31 cellular contexts compared by ENCODE assay signal in the genomic region with DNA sequence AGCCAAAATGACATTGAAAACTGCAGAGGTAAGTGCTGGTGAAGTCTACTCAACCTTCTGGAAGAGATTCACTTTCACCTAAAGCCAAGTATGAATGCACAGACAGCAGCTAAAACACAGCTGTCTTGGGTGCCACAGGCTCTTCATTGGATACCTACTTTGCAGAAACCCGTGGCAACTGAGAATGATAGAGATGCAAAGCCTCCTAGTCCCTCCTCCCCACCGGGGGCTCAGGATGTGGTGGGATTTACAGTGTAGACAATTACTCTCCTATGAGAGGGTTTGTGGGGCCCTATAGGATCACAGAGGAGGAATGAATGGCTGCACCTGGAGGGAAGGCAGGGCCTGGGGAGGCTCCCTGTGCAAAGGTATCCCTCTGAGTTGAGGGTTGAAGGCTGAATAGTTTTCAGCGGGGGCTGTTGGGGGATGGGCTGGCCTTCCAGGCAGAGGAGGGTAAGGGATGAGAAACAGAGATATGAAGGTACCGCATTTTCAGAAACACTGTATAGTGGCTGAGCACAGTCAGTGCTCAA.
"Had no signal": no experiment of that assay in that cellular context is flagged by ENCODE, and none has a peak within 500 bp of the region (broad histone marks: within the 10 kb centered on the region; RNA-seq: fewer than 3 reads in every experiment).

No MANE protein-coding gene starts in this region.

- H3K4me1 ChIP-seq: Peyer's patch, SJSA1 had no signal

- H3K9ac ChIP-seq: SK-N-SH had no signal

- H3K27ac ChIP-seq: brain microvascular endothelial cell, Peyer's patch, SJSA1 had no signal

- H3K27ac Mint-ChIP-seq: activated B cell treated with CpG ODN at 0.5 μM for 24 hours; activated CD4-positive, alpha-beta memory T cell treated with anti-CD3 and anti-CD28 coated beads for 36 hours; activated naive CD8-positive, alpha-beta T cell treated with anti-CD3 and anti-CD28 coated beads for 36 hours; activated T-helper 1 cell treated with anti-CD3 and anti-CD28 coated beads, Interleukin-12 subunit alpha, Interleukin-12 subunit beta, Interleukin-2, Interleukin-4 antibody, amounts not matched to agents 30 ng/mL and 10 ng/mL and 1 ng/mL, durations not matched to agents 14 hours and 24 hours and 36 hours; T-helper 1 cell treated with Interleukin-12 subunit alpha and Interleukin-12 subunit beta and Interleukin-4 antibody, amounts not matched to agents 30 μg/mL and 1 μg/mL, for 36 hours; T-helper 2 cell treated with Interferon-gamma antibody and Interleukin-4, amounts not matched to agents 5 μg/mL and 100 μg/mL, for 36 hours had no signal

- DNase-seq: activated B cell treated with CpG ODN at 0.5 μM for 24 hours; activated CD4-positive, alpha-beta memory T cell treated with anti-CD3 and anti-CD28 coated beads for 36 hours; activated CD4-positive, alpha-beta T cell treated with anti-CD3 and anti-CD28 coated beads for 4 hours; activated CD4-positive, alpha-beta T cell treated with anti-CD3 and anti-CD28 coated beads, Interleukin-2, amount 50 U/mL, for 1 hour; activated CD4-positive, CD25-positive, alpha-beta regulatory T cell treated with anti-CD3 and anti-CD28 coated beads, Interleukin-2, amount 50 U/mL, for 72 hours; activated CD8-positive, alpha-beta memory T cell treated with anti-CD3 and anti-CD28 coated beads, Interleukin-2, amount 50 U/mL, for 4 hours; activated gamma-delta T cell treated with Interleukin-2 at 50 U/mL for 16 hours; activated naive CD4-positive, alpha-beta T cell treated with anti-CD3 and anti-CD28 coated beads, Interleukin-2, amount 50 U/mL, for 16 hours; activated naive CD8-positive, alpha-beta T cell treated with anti-CD3 and anti-CD28 coated beads for 36 hours; activated T-cell treated with anti-CD3 and anti-CD28 coated beads for 4 hours; activated T-cell treated with anti-CD3 and anti-CD28 coated beads, Interleukin-2, amount 50 U/mL, for 4 hours; amniotic stem cell; aorta; brain microvascular endothelial cell; central memory CD4-positive, alpha-beta T cell; NCI-H1092 treated with DMSO at 0.1 percent for 48 hours; NCI-H187 treated with DMSO at 0.1 percent for 48 hours; NCI-H2081 treated with DMSO at 0.1 percent for 48 hours; NCI-H510A; NCI-H526; NCI-H748 treated with DMSO at 0.1 percent for 48 hours; NK-92 treated with Interleukin-12 subunit alpha and Interleukin-12 subunit beta, amount 100 ng/mL, for 24 hours; PC-3; Peyer's patch; RPMI8226; SHP77 treated with DMSO at 0.1 percent for 48 hours; SK-N-SH had no signal

- H3K27me3 Mint-ChIP-seq: activated CD4-positive, alpha-beta memory T cell treated with anti-CD3 and anti-CD28 coated beads for 36 hours; activated naive CD8-positive, alpha-beta T cell treated with anti-CD3 and anti-CD28 coated beads for 36 hours had no signal

- H3K27me3 ChIP-seq: brain microvascular endothelial cell, Peyer's patch, SJSA1 had no signal

- ATAC-seq: activated T-cell treated with anti-CD3 and anti-CD28 coated beads, Interleukin-2, amount 50 U/mL, for 4 hours; PC-3 had no signal

- H3K9me3 Mint-ChIP-seq: activated CD4-positive, alpha-beta memory T cell treated with anti-CD3 and anti-CD28 coated beads for 36 hours; activated naive CD8-positive, alpha-beta T cell treated with anti-CD3 and anti-CD28 coated beads for 36 hours; activated T-cell treated with anti-CD3 and anti-CD28 coated beads, Interleukin-2, amount 50 U/mL, for 4 hours; activated T-helper 1 cell treated with anti-CD3 and anti-CD28 coated beads, Interleukin-12 subunit alpha, Interleukin-12 subunit beta, Interleukin-2, Interleukin-4 antibody, amounts not matched to agents 30 ng/mL and 10 ng/mL and 1 ng/mL, durations not matched to agents 14 hours and 24 hours and 36 hours; T-helper 1 cell treated with Interleukin-12 subunit alpha and Interleukin-12 subunit beta and Interleukin-4 antibody, amounts not matched to agents 30 μg/mL and 1 μg/mL, for 36 hours; T-helper 2 cell treated with Interferon-gamma antibody and Interleukin-4, amounts not matched to agents 5 μg/mL and 100 μg/mL, for 36 hours had no signal

- H3K9me2 ChIP-seq: SK-N-SH had no signal

- H3K4me2 ChIP-seq: SK-N-SH had no signal

- H3K4me3 Mint-ChIP-seq: activated B cell treated with CpG ODN at 0.5 μM for 24 hours; activated CD4-positive, alpha-beta memory T cell treated with anti-CD3 and anti-CD28 coated beads for 36 hours; activated naive CD8-positive, alpha-beta T cell treated with anti-CD3 and anti-CD28 coated beads for 36 hours; activated T-cell treated with anti-CD3 and anti-CD28 coated beads, Interleukin-2, amount 50 U/mL, for 4 hours; activated T-helper 1 cell treated with anti-CD3 and anti-CD28 coated beads, Interleukin-12 subunit alpha, Interleukin-12 subunit beta, Interleukin-2, Interleukin-4 antibody, amounts not matched to agents 30 ng/mL and 10 ng/mL and 1 ng/mL, durations not matched to agents 14 hours and 24 hours and 36 hours; T-helper 1 cell treated with Interleukin-12 subunit alpha and Interleukin-12 subunit beta and Interleukin-4 antibody, amounts not matched to agents 30 μg/mL and 1 μg/mL, for 36 hours; T-helper 2 cell treated with Interferon-gamma antibody and Interleukin-4, amounts not matched to agents 5 μg/mL and 100 μg/mL, for 36 hours had no signal

- H3K4me3 ChIP-seq: Peyer's patch, SJSA1 had no signal

- H3K9me3 ChIP-seq: Peyer's patch, SJSA1, SK-N-SH had no signal

- H3K36me3 ChIP-seq: brain microvascular endothelial cell, SJSA1 had no signal
